34 cellular contexts compared by ENCODE assay signal in the genomic region with DNA sequence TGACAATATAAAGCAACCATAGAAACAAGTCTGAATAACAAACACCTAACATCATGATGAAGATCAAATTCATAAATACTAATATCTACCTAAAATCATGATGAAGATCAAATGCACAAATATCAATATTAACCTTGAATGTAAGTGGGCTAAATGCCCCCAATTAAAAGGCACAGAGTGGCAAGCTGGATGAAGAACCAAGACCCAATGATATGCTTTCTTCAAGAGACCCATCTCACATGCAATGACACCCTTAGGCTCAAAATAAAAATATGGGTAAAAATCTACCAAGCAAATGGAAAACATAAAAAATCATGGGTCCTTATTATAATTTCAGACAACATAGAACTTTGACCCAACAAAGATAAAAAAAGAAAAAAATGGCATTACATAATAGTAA.
"Had no signal": no experiment of that assay in that cellular context is flagged by ENCODE, and none has a peak within 500 bp of the region (broad histone marks: within the 10 kb centered on the region; RNA-seq: fewer than 3 reads in every experiment).

No MANE protein-coding gene starts in this region.

- H3K27me3 ChIP-seq: MG63 had no signal

- H3K4me3 ChIP-seq: MG63 had no signal

- H3K36me3 ChIP-seq: MG63 had no signal

- DNase-seq: Karpas-422, Kasumi-1, MG63, MM.1S, MV-4-11, NCI-H1048, NCI-H1092, NCI-H1092 treated with DMSO at 0.1 percent for 48 hours, NCI-H1105, NCI-H1105 treated with DMSO at 0.1 percent for 48 hours, NCI-H1417, NCI-H1417 treated with DMSO at 0.1 percent for 48 hours, NCI-H1436, NCI-H1436 treated with DMSO at 0.1 percent for 48 hours, NCI-H146, NCI-H1694, NCI-H1694 treated with DMSO at 0.1 percent for 48 hours, NCI-H187, NCI-H187 treated with DMSO at 0.1 percent for 48 hours, NCI-H1930, NCI-H2029, NCI-H2029 treated with DMSO at 0.1 percent for 48 hours, NCI-H2081, NCI-H2081 treated with DMSO at 0.1 percent for 48 hours, NCI-H2107, NCI-H2171, NCI-H2171 treated with DMSO at 0.1 percent for 48 hours, NCI-H2227 treated with DMSO at 0.1 percent for 48 hours, NCI-H345, NCI-H446, NCI-H446 treated with DMSO at 0.1 percent for 48 hours, NCI-H510A, NCI-H510A treated with DMSO at 0.1 percent for 48 hours, NCI-H524 had no signal
